ENCODE assay signal across 16 cellular contexts in the genomic region with DNA sequence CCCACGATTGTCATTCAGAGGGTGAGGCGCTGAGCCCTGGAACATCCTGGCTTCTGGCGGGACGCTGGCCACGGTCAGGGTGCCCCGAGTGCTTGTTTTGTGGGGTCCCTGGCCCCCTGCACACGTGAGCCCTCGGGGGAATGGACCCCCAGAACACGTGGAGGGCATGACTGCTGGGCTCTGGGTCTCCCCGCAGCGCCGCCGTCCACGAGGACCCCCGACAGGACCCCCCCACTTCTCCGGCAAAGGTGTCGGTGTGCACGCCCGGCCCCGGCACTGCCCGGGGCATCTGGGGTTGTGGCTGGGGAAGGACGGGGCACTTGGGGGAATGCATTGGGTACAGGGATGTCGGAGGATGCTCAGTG.
"Had no signal": no experiment of that assay in that cellular context is flagged by ENCODE, and none has a peak within 500 bp of the region (broad histone marks: within the 10 kb centered on the region; RNA-seq: fewer than 3 reads in every experiment).

No MANE protein-coding gene starts in this region.

- FAIRE-seq: frontal cortex had no signal

- ATAC-seq: naive thymus-derived CD4-positive, alpha-beta T cell had no signal

- DNase-seq: caudate nucleus; effector CD4-positive, alpha-beta T cell; hippocampal formation; mesendoderm; naive thymus-derived CD4-positive, alpha-beta T cell; nephron progenitor cell; stimulated activated CD4-positive, alpha-beta T cell treated with anti-CD3 and anti-CD28 coated beads, Interleukin-15, amount 100 ng/mL, for 24 hours; stimulated activated CD4-positive, alpha-beta T cell treated with anti-CD3 and anti-CD28 coated beads, Interleukin-1b, Interleukin-23, amount 100 ng/mL, for 48 hours; stimulated activated CD4-positive, alpha-beta T cell treated with anti-CD3 and anti-CD28 coated beads, Interleukin-4, amount 100 ng/mL, for 24 hours; stimulated activated naive B cell treated with anti-CD40 and anti-IgM and Interleukin-4, amounts not matched to agents 10 μg/mL and 1 μg/mL and 100 μg/mL, for 72 hours had no signal

- H3K9me3 Mint-ChIP-seq: naive thymus-derived CD4-positive, alpha-beta T cell; stimulated activated naive B cell treated with anti-CD40 and anti-IgM and Interleukin-4, amounts not matched to agents 10 μg/mL and 1 μg/mL and 100 μg/mL, for 72 hours had no signal

- H3K27me3 ChIP-seq: vagina had no signal

- H3K4me3 Mint-ChIP-seq: nephron progenitor cell had no signal

- H3K27ac Mint-ChIP-seq: naive thymus-derived CD4-positive, alpha-beta T cell; nephron progenitor cell; stimulated activated naive B cell treated with anti-CD40 and anti-IgM and Interleukin-4, amounts not matched to agents 10 μg/mL and 1 μg/mL and 100 μg/mL, for 72 hours had no signal

- H3K4me1 Mint-ChIP-seq: nephron progenitor cell had no signal

- H3K27ac ChIP-seq: coronary artery, heart left ventricle, neutrophil, upper lobe of left lung, vagina had no signal

- H3K9me3 ChIP-seq: heart left ventricle, neutrophil, upper lobe of left lung, vagina had no signal

- H3K4me3 ChIP-seq: coronary artery, heart left ventricle, upper lobe of left lung had no signal
